ENCODE assay signal across 10 cellular contexts in genomic region chr12:44835641-44836379, GRCh38. TPM values are rescaled to one million over a fixed set of nuclear protein-coding genes. Genes with fewer than 3 reads are reported as not detected.
DNase-seq lines count a peak whose midpoint lies in the region; ATAC-seq, FAIRE-seq and TF ChIP-seq lines count a peak whose summit lies in the region.
"Had no signal": no experiment of that assay in that cellular context is flagged by ENCODE, and none has a peak within 500 bp of the region (broad histone marks: within the 10 kb centered on the region; RNA-seq: fewer than 3 reads in every experiment).

No MANE protein-coding gene starts in this region.

- no peak overlapping the region for H3K9ac ChIP-seq in kidney (ENCODE audit: low read length in 2 of 2)

- H3K4me3 ChIP-seq in kidney (ENCODE audit: low read length in 2 of 2) = no peak overlapping the region
- H3K4me3 ChIP-seq: prostate gland had no signal

- intact Hi-C loops in kidney (cut with DNase I) = no loop called here

- H3K27ac Mint-ChIP-seq in activated naive CD4-positive, alpha-beta T cell treated with anti-CD3 and anti-CD28 coated beads, Interleukin-2, amount 50 U/mL, for 72 hours = peak overlapping the region; percentile 86 to 88

- H3K9me3 ChIP-seq in kidney (ENCODE audit: control insufficient read depth in 1 of 2, low read length in 2 of 2) = no peaks in the 10 kb centered on the region
- H3K9me3 ChIP-seq: prostate gland had no signal

- no peaks in the 10 kb centered on the region for H3K36me3 ChIP-seq in kidney (ENCODE audit: control insufficient read depth in 1 of 2, insufficient read depth in 2 of 2, low read length in 2 of 2)
- H3K36me3 ChIP-seq: prostate gland had no signal

- H3K9me3 Mint-ChIP-seq in activated naive CD4-positive, alpha-beta T cell treated with anti-CD3 and anti-CD28 coated beads, Interleukin-2, amount 50 U/mL, for 72 hours = no peaks in the 10 kb centered on the region

- peak; percentile 83 to 87 for ATAC-seq in activated naive CD4-positive, alpha-beta T cell treated with anti-CD3 and anti-CD28 coated beads, Interleukin-2, amount 50 U/mL, for 72 hours
- no peak for ATAC-seq in GM21390 (IDR thresholded peaks at IDR 0.05; ENCODE audit: unreplicated experiment)
- ATAC-seq in HG03095 (IDR thresholded peaks at IDR 0.05; ENCODE audit: unreplicated experiment) = no peak

- DNase-seq in stimulated activated CD4-positive, alpha-beta T cell treated with anti-CD3 and anti-CD28 coated beads, Interleukin-4, amount 100 ng/mL, for 24 hours = peak; percentile 38
- no peak for DNase-seq in stimulated activated CD4-positive, alpha-beta T cell treated with anti-CD3 and anti-CD28 coated beads, Interleukin-4, amount 100 ng/mL, for 1 hour
- DNase-seq in activated naive CD4-positive, alpha-beta T cell treated with anti-CD3 and anti-CD28 coated beads, Interleukin-2, amount 50 U/mL, for 72 hours (ENCODE audit: low spot score in 2 of 2) = no peak
- peak; percentile 0 for DNase-seq in iris pigment epithelial cell (ENCODE audit: low read depth)
- DNase-seq in OCI-M2 (lab: John Stamatoyannopoulos, UW; ENCODE audit: unreplicated experiment) = no peak
- no peak for DNase-seq in kidney
- DNase-seq: NCI-H1048 had no signal

- no peak for FAIRE-seq in kidney (lab: Jason Lieb, UNC)

- H3K27ac ChIP-seq in kidney (ENCODE audit: low read depth in 2 of 2, low read length in 2 of 2) = no peak overlapping the region
- H3K27ac ChIP-seq: prostate gland had no signal

- H3K4me1 ChIP-seq in kidney (ENCODE audit: control insufficient read depth in 1 of 2, insufficient read depth in 1 of 2, low read depth in 1 of 2, low read length in 2 of 2) = no peaks in the 10 kb centered on the region
- H3K4me1 ChIP-seq: prostate gland had no signal

- H3K36me3 Mint-ChIP-seq in activated naive CD4-positive, alpha-beta T cell treated with anti-CD3 and anti-CD28 coated beads, Interleukin-2, amount 50 U/mL, for 72 hours = no peaks in the 10 kb centered on the region

- no peak for TF ChIP-seq CTCF in kidney (IDR thresholded peaks at IDR 0.05; ENCODE audit: borderline replicate concordance, extremely low read depth, insufficient read depth)

RNA-seq across cellular contexts. Expression of gene NELL2, which starts 40.3 kb away (rescaled TPM):
- 10 to 100 TPM; 47.5 to 82.3 TPM for total RNA-seq in activated naive CD4-positive, alpha-beta T cell treated with anti-CD3 and anti-CD28 coated beads, Interleukin-2, amount 50 U/mL, for 72 hours
- 3.3 TPM for total RNA-seq in kidney
- 0.30 TPM for polyA plus RNA-seq in kidney (ENCODE audit: insufficient read depth, low read depth, low replicate concordance)

Comparison
In these comparisons a context has a peak if more than half of its experiments do, and no peak if none do; other contexts are left out.
1. DNase-seq: peak in stimulated activated CD4-positive, alpha-beta T cell treated with anti-CD3 and anti-CD28 coated beads, Interleukin-4, amount 100 ng/mL, for 24 hours (single experiment) and iris pigment epithelial cell (single experiment); none in stimulated activated CD4-positive, alpha-beta T cell treated with anti-CD3 and anti-CD28 coated beads, Interleukin-4, amount 100 ng/mL, for 1 hour (single experiment), activated naive CD4-positive, alpha-beta T cell treated with anti-CD3 and anti-CD28 coated beads, Interleukin-2, amount 50 U/mL, for 72 hours (0 of 2), OCI-M2 (single experiment) and kidney (single experiment).
2. ATAC-seq: peak in activated naive CD4-positive, alpha-beta T cell treated with anti-CD3 and anti-CD28 coated beads, Interleukin-2, amount 50 U/mL, for 72 hours (2 of 2); none in GM21390 (single experiment) and HG03095 (single experiment).
3. RNA of gene NELL2, which starts 40.3 kb away (total RNA-seq): 47.5 to 82.3 TPM in activated naive CD4-positive, alpha-beta T cell treated with anti-CD3 and anti-CD28 coated beads, Interleukin-2, amount 50 U/mL, for 72 hours; 3.3 TPM in kidney (single experiment); every median in the first group is over 10 times any median in the second.